In the genomic region with DNA sequence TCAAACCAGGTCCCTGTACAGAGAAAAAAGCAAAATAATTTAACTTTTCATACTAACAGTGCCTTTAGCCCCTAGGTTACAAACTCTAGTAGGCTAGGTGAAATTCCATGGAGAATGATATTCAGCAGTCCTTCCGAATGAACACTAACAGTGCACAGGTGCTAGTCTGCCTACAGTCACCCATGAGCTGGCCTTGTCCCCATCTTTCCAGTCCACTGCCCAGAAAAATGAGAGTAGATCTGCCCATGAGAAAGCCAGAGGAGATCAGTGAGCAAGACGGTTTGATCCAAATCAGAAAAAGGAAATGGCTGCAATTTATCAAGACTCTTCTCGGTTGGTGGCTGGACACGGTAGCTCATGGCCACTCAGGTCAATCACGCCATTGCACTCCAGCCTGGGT, we compare ENCODE assay signal across 28 cellular contexts.
"Had no signal": no experiment of that assay in that cellular context is flagged by ENCODE, and none has a peak within 500 bp of the region (broad histone marks: within the 10 kb centered on the region; RNA-seq: fewer than 3 reads in every experiment).

No MANE protein-coding gene starts in this region.

- H3K4me1 ChIP-seq: parathyroid adenoma, psoas muscle, right lobe of liver, spleen, testis had no signal

- DNase-seq: naive thymus-derived CD4-positive, alpha-beta T cell; natural killer cell; occipital lobe; ovary; posterior cingulate gyrus; psoas muscle; right cardiac atrium; right lobe of liver; sigmoid colon; small intestine; spleen; stimulated activated CD4-positive, alpha-beta T cell treated with anti-CD3 and anti-CD28 coated beads, Interleukin-12 subunit alpha, Interleukin-12 subunit beta, amount 100 ng/mL, for 4 hours; stimulated activated CD4-positive, alpha-beta T cell treated with anti-CD3 and anti-CD28 coated beads, Interleukin-1b, Interleukin-23, amount 100 ng/mL, for 48 hours; stimulated activated CD4-positive, alpha-beta T cell treated with anti-CD3 and anti-CD28 coated beads, Interleukin-4, amount 100 ng/mL, for 1 hour; stimulated activated CD4-positive, alpha-beta T cell treated with anti-CD3 and anti-CD28 coated beads, Interleukin-4, amount 100 ng/mL, for 4 hours; stimulated activated CD8-positive, alpha-beta memory T cell treated with anti-CD3 and anti-CD28 coated beads, Interleukin-4, amount 100 ng/mL, for 48 hours; stimulated activated naive CD4-positive, alpha-beta T cell; stimulated activated naive CD8-positive, alpha-beta T cell treated with anti-CD3 and anti-CD28 coated beads, Interleukin-15, amount 100 ng/mL, for 72 hours; stimulated activated naive CD8-positive, alpha-beta T cell treated with anti-CD3 and anti-CD28 coated beads, Interleukin-15, Interleukin-2, amounts not matched to agents 100 U/mL and 50 U/mL, for 24 hours; substantia nigra; testis; tibial artery; transverse colon; upper lobe of left lung had no signal

- H3K9ac ChIP-seq: neural progenitor cell, parathyroid adenoma had no signal

- H3K27me3 ChIP-seq: neural progenitor cell, ovary, right lobe of liver, sigmoid colon, spleen, suprapubic skin, testis, tibial artery, transverse colon, upper lobe of left lung, vagina had no signal

- H3K79me2 ChIP-seq: parathyroid adenoma had no signal

- H3K4me2 ChIP-seq: neural progenitor cell had no signal

- H3K9me3 ChIP-seq: ovary, psoas muscle, right lobe of liver, sigmoid colon, spleen, suprapubic skin, testis, tibial artery, transverse colon, upper lobe of left lung, vagina had no signal

- H3K27ac ChIP-seq: neural progenitor cell, ovary, parathyroid adenoma, psoas muscle, right lobe of liver, sigmoid colon, spleen, suprapubic skin, testis, tibial artery, transverse colon, upper lobe of left lung, vagina had no signal

- H2AFZ ChIP-seq: neural progenitor cell, parathyroid adenoma had no signal

- H3K36me3 ChIP-seq: neural progenitor cell, ovary, right lobe of liver, sigmoid colon, spleen, suprapubic skin, tibial artery, transverse colon, upper lobe of left lung, vagina had no signal

- H3K4me3 ChIP-seq: neural progenitor cell, ovary, psoas muscle, right lobe of liver, sigmoid colon, spleen, suprapubic skin, testis, tibial artery, transverse colon, upper lobe of left lung, vagina had no signal
